Comparison of ENCODE assay signal across 9 cellular contexts in genomic region chr2:135473567-135473966, GRCh38. TPM values are rescaled to one million over a fixed set of nuclear protein-coding genes. Genes with fewer than 3 reads are reported as not detected.
DNase-seq lines count a peak whose midpoint lies in the region; ATAC-seq and TF ChIP-seq lines count a peak whose summit lies in the region.
"Had no signal": no experiment of that assay in that cellular context is flagged by ENCODE, and none has a peak within 500 bp of the region (broad histone marks: within the 10 kb centered on the region; RNA-seq: fewer than 3 reads in every experiment).

No MANE protein-coding gene starts in this region.

- no peaks in the 10 kb centered on the region for H3K9me3 Mint-ChIP-seq in progenitor cell of endocrine pancreas (ENCODE audit: low read depth)

- ATAC-seq in upper lobe of left lung (ENCODE audit: low FRiP score in 2 of 2) (no peak), GM21723 (IDR thresholded peaks at IDR 0.05; ENCODE audit: unreplicated experiment) (no peak)

- no peak overlapping the region for H3K4me3 Mint-ChIP-seq in progenitor cell of endocrine pancreas (ENCODE audit: low read depth)

- H3K36me3 ChIP-seq in BE2C, result no peaks in the 10 kb centered on the region
- no peaks in the 10 kb centered on the region for H3K36me3 ChIP-seq in upper lobe of left lung
- H3K36me3 ChIP-seq: thoracic aorta had no signal

- TF ChIP-seq CTCF in BE2C (IDR thresholded peaks at IDR 0.05; ENCODE audit: low read depth, low read length) (peak; percentile 58), GM13977 (IDR thresholded peaks at IDR 0.05; ENCODE audit: extremely low read depth, insufficient read depth, missing control alignments) (peak; percentile 52), progenitor cell of endocrine pancreas (IDR thresholded peaks at IDR 0.05; ENCODE audit: unreplicated experiment) (peak; percentile 48), upper lobe of left lung (IDR thresholded peaks at IDR 0.05) (peak in 3 of 6 experiments; percentile 14 to 25 (median 17))

- no peaks in the 10 kb centered on the region for H3K36me3 Mint-ChIP-seq in progenitor cell of endocrine pancreas (ENCODE audit: insufficient read depth)

- no peak overlapping the region for H3K27ac Mint-ChIP-seq in progenitor cell of endocrine pancreas

- H3K27me3 Mint-ChIP-seq in progenitor cell of endocrine pancreas, result no peaks in the 10 kb centered on the region

- TF ChIP-seq EP300 in upper lobe of left lung (IDR thresholded peaks at IDR 0.05), result no peak

- peak; percentile 12 for DNase-seq in BE2C
- DNase-seq in GM13977 (ENCODE audit: low spot score), result peak; percentile 34
- peak; percentile 20 for DNase-seq in NCI-H460 (ENCODE audit: extremely low read depth, low read depth)
- peak; percentile 6 for DNase-seq in cerebellar cortex (ENCODE audit: low spot score)
- DNase-seq in progenitor cell of endocrine pancreas (ENCODE audit: low spot score, unreplicated experiment), result no peak
- no peak for DNase-seq in upper lobe of left lung
- DNase-seq in NCI-H187 treated with DMSO at 0.1 percent for 48 hours (lab: John Stamatoyannopoulos, UW), result no peak

- no peak for TF ChIP-seq POLR2A in upper lobe of left lung (IDR thresholded peaks at IDR 0.05)

- in situ Hi-C loops in GM13977 (cut with MboI; ENCODE audit: low pct_unique_long_range_greater_than_20kb, low sequenced_read_pairs, unreplicated experiment), result loop anchor here (10.0 kb wide), 1 partner anchor 241 kb away; no protein-coding TSS in a partner anchor

- no peak overlapping the region for H3K4me3 ChIP-seq in BE2C (ENCODE audit: low read depth, low read length)
- H3K4me3 ChIP-seq in upper lobe of left lung, result no peak overlapping the region
- H3K4me3 ChIP-seq: thoracic aorta had no signal

- H3K27ac ChIP-seq in upper lobe of left lung, result no peak overlapping the region
- H3K27ac ChIP-seq: thoracic aorta had no signal

- WGBS in upper lobe of left lung, 2 donors, result 66 to 74% methylated on average over 2 of the region's 2 CpGs

- H3K9me3 ChIP-seq in BE2C (no peaks in the 10 kb centered on the region), upper lobe of left lung (no peaks in the 10 kb centered on the region)
- H3K9me3 ChIP-seq: thoracic aorta had no signal

- no peaks in the 10 kb centered on the region for H3K4me1 Mint-ChIP-seq in progenitor cell of endocrine pancreas (ENCODE audit: low read depth)

- H3K27me3 ChIP-seq in BE2C (no peaks in the 10 kb centered on the region), upper lobe of left lung (no peaks in the 10 kb centered on the region)

- no peaks in the 10 kb centered on the region for H3K4me1 ChIP-seq in BE2C
- no peaks in the 10 kb centered on the region for H3K4me1 ChIP-seq in upper lobe of left lung

RNA-seq across cellular contexts. Expression of gene ZRANB3, which starts 57.5 kb away (rescaled TPM):
- 0.97 TPM for polyA plus RNA-seq in BE2C (2012; ENCODE audit: insufficient read depth, insufficient read length, low read depth)
- total RNA-seq in NCI-H460 (2014; rRNA removed; shearing (Covaris generic)), result 16.5 and 18.2 TPM in 2 replicates
- 8.7 and 17.6 TPM in 2 replicates for polyA plus RNA-seq in NCI-H460 (2014; cell fraction: nucleus; rRNA removed)
- 16.8 and 18.6 TPM in 2 replicates for total RNA-seq in progenitor cell of endocrine pancreas
- 1 to 10 TPM in 5 of 6 donors, under 1 TPM in 1; 1.00 to 4.0 (median 2.0) TPM for total RNA-seq in upper lobe of left lung

RNA-seq across cellular contexts. Expression of gene R3HDM1, which starts 57.7 kb away (rescaled TPM):
- polyA plus RNA-seq in BE2C (2012; ENCODE audit: insufficient read depth, insufficient read length, low read depth), result 13.9 TPM
- total RNA-seq in NCI-H460 (2014; rRNA removed; shearing (Covaris generic)), result 22.5 and 23.6 TPM in 2 replicates
- 9.9 and 13.5 TPM in 2 replicates for polyA plus RNA-seq in NCI-H460 (2014; cell fraction: nucleus; rRNA removed)
- total RNA-seq in progenitor cell of endocrine pancreas (58.9 and 60.4 TPM in 2 replicates), upper lobe of left lung (10 to 100 TPM in 5 of 6 donors, 1 to 10 TPM in 1; 9.0 to 43.0 (median 16.2) TPM)

Comparison
In these comparisons a context has a peak if more than half of its experiments do, and no peak if none do; other contexts are left out.
1. DNase-seq: peak in BE2C (single experiment), GM13977 (single experiment), NCI-H460 (single experiment) and cerebellar cortex (single experiment); none in progenitor cell of endocrine pancreas (single experiment), upper lobe of left lung (0 of 2) and NCI-H187 treated with DMSO at 0.1 percent for 48 hours (single experiment).